Comparison of ENCODE assay signal across 8 cellular contexts in genomic region chr20:47356220-47356525, GRCh38. TPM values are rescaled to one million over a fixed set of nuclear protein-coding genes. Genes with fewer than 3 reads are reported as not detected.
A peak's percentile ranks its signal among the peaks of the same experiment; 100 is the strongest.
DNase-seq lines count a peak whose midpoint lies in the region; ATAC-seq and TF ChIP-seq lines count a peak whose summit lies in the region.

No MANE protein-coding gene starts in this region.

- no peak overlapping the region for H3K4me3 Mint-ChIP-seq in neural crest cell

- ATAC-seq in HG03571 (IDR thresholded peaks at IDR 0.05; ENCODE audit: unreplicated experiment) (no peak), GM21717 (IDR thresholded peaks at IDR 0.05; ENCODE audit: unreplicated experiment) (no peak)

- DNase-seq in NB4 (ENCODE audit: low read depth) (no peak), neural crest cell (ENCODE audit: low read depth, low spot score) (no peak), GM13977 (ENCODE audit: low spot score) (no peak)
- DNase-seq in stimulated activated CD4-positive, alpha-beta T cell treated with anti-CD3 and anti-CD28 coated beads, Interleukin-15, amount 100 ng/mL, for 24 hours = no peak

- no peaks in the 10 kb centered on the region for H3K27me3 ChIP-seq in duodenal mucosa (ENCODE audit: control insufficient read depth in 1 of 2, insufficient read depth in 2 of 2, low read length in 2 of 2)

- H3K27ac ChIP-seq in C4-2B (peak overlapping the region; percentile 98), duodenal mucosa (ENCODE audit: low read depth, low read length) (peak overlapping the region; percentile 87)

- TF ChIP-seq POLR2A in NB4 (IDR thresholded peaks at IDR 0.05; ENCODE audit: extremely low read depth, insufficient read length) = no peak

- peak overlapping the region; percentile 92 for H3K4me3 ChIP-seq in NB4 (ENCODE audit: low read depth, low read length)
- peak overlapping the region; percentile 40 to 60 for H3K4me3 ChIP-seq in duodenal mucosa (ENCODE audit: low read depth in 1 of 2, low read length in 2 of 2)

- H3K9ac ChIP-seq in duodenal mucosa (ENCODE audit: low read depth in 1 of 2, low read length in 2 of 2) = peak overlapping the region; percentile 60 to 68

- H3K36me3 ChIP-seq in duodenal mucosa (ENCODE audit: control insufficient read depth in 1 of 2, insufficient read depth in 2 of 2, low read length in 2 of 2) = no peaks in the 10 kb centered on the region

- H3K27ac Mint-ChIP-seq in neural crest cell (ENCODE audit: unreplicated experiment) = peak overlapping the region; percentile 99

- H3K9me3 Mint-ChIP-seq in neural crest cell = no peaks in the 10 kb centered on the region

- in situ Hi-C loops in GM13977 (cut with MboI; ENCODE audit: low pct_unique_long_range_greater_than_20kb, low sequenced_read_pairs, unreplicated experiment) = no loop called here

- peaks cover 96 to 97% of the 10 kb centered on the region in 2 donors for H3K4me1 ChIP-seq in duodenal mucosa (ENCODE audit: control insufficient read depth in 1 of 2, insufficient read depth in 2 of 2, low read length in 2 of 2)

- no peaks in the 10 kb centered on the region for H3K27me3 Mint-ChIP-seq in neural crest cell (ENCODE audit: low read depth)

- TF ChIP-seq CTCF in C4-2B (conservative IDR thresholded peaks at IDR 0.05) (no peak), NB4 (IDR thresholded peaks at IDR 0.05; ENCODE audit: low read depth, low read length) (no peak), neural crest cell (conservative IDR thresholded peaks at IDR 0.05) (no peak), GM13977 (IDR thresholded peaks at IDR 0.05; ENCODE audit: extremely low read depth, insufficient read depth, missing control alignments) (no peak)

- H3K36me3 Mint-ChIP-seq in neural crest cell (ENCODE audit: low read depth) = no peaks in the 10 kb centered on the region

- H3K9me3 ChIP-seq in duodenal mucosa (ENCODE audit: control insufficient read depth in 1 of 2, low read length in 2 of 2) = no peaks in the 10 kb centered on the region

- H3K4me1 Mint-ChIP-seq in neural crest cell = peaks cover 39% of the 10 kb centered on the region

RNA-seq across cellular contexts. Expression of gene ZMYND8, which starts 0.3 kb away (rescaled TPM):
- total RNA-seq in neural crest cell = 86.0 and 92.1 TPM in 2 replicates
